27 cellular contexts compared by ENCODE assay signal in genomic region chr3:98209244-98209643, GRCh38. TPM values are rescaled to one million over a fixed set of nuclear protein-coding genes. Genes with fewer than 3 reads are reported as not detected.
"Had no signal": no experiment of that assay in that cellular context is flagged by ENCODE, and none has a peak within 500 bp of the region (broad histone marks: within the 10 kb centered on the region; RNA-seq: fewer than 3 reads in every experiment).

No MANE protein-coding gene starts in this region.

- H3K4me3 ChIP-seq: MG63, Peyer's patch, SJSA1, SK-N-MC had no signal

- H3K27me3 ChIP-seq: MG63, Peyer's patch, SJSA1 had no signal

- H3K27ac ChIP-seq: Peyer's patch, SJSA1, SK-N-MC had no signal

- DNase-seq: KBM-7; MG63; NCI-H1092; NCI-H1105 treated with DMSO at 0.1 percent for 48 hours; NCI-H1417 treated with DMSO at 0.1 percent for 48 hours; NCI-H146; NCI-H1694 treated with DMSO at 0.1 percent for 48 hours; NCI-H1930; NCI-H2081; NCI-H2107; NCI-H2227 treated with DMSO at 0.1 percent for 48 hours; NCI-H446; NCI-H510A; NCI-H524 treated with DMSO at 0.1 percent for 48 hours; NCI-H69; NCI-H774; NK-92 treated with Interleukin-12 subunit alpha and Interleukin-12 subunit beta, amount 100 ng/mL, for 24 hours; PC-3; Peyer's patch; SHP77 treated with DMSO at 0.1 percent for 48 hours had no signal

- H3K4me1 ChIP-seq: Peyer's patch, SJSA1 had no signal

- ATAC-seq: PC-3, Right ventricle myocardium inferior had no signal

- H3K36me3 ChIP-seq: MG63, Peyer's patch, SJSA1 had no signal

- H3K9me3 ChIP-seq: MG63, SJSA1 had no signal

RNA-seq across cellular contexts. Expression of gene OR5H15, which starts 42.7 kb away (rescaled TPM):
- total RNA-seq: HT-29, LHCN-M2, OCI-LY7, PC-3, Peyer's patch, Right ventricle myocardium inferior, RPMI7951, SJSA1 had no signal

RNA-seq across cellular contexts. Expression of gene OR5H6, which starts 54.8 kb away (rescaled TPM):
- total RNA-seq: HT-29, LHCN-M2, OCI-LY7, PC-3, Peyer's patch, Right ventricle myocardium inferior, RPMI7951, SJSA1 had no signal
